9 cellular contexts compared by ENCODE assay signal in genomic region chr5:110865400-110866094, GRCh38.
A peak's percentile ranks its signal among the peaks of the same experiment; 100 is the strongest.
DNase-seq lines count a peak whose midpoint lies in the region; ATAC-seq and TF ChIP-seq lines count a peak whose summit lies in the region.
"Had no signal": no experiment of that assay in that cellular context is flagged by ENCODE, and none has a peak within 500 bp of the region (broad histone marks: within the 10 kb centered on the region; RNA-seq: fewer than 3 reads in every experiment).

No MANE protein-coding gene starts in this region.

- peak; percentile 2 for DNase-seq in activated naive CD8-positive, alpha-beta T cell treated with anti-CD3 and anti-CD28 coated beads, Interleukin-2, amount 50 U/mL, for 24 hours
- DNase-seq in activated naive CD8-positive, alpha-beta T cell treated with anti-CD3 and anti-CD28 coated beads for 36 hours, result no peak
- peak; percentile 31 for DNase-seq in RPMI7951 (ENCODE audit: low read depth)
- DNase-seq in hepatic stellate cell (ENCODE audit: low spot score), result peak; percentile 31
- DNase-seq in Peyer's patch, result no peak

- H3K36me3 ChIP-seq in Peyer's patch, result no peaks in the 10 kb centered on the region
- H3K36me3 ChIP-seq: adrenal gland had no signal

- H3K9me3 ChIP-seq in Peyer's patch, result no peaks in the 10 kb centered on the region
- H3K9me3 ChIP-seq: adrenal gland had no signal

- TF ChIP-seq POLR2A in Peyer's patch (IDR thresholded peaks at IDR 0.05), result no peak

- H3K36me3 Mint-ChIP-seq in activated naive CD8-positive, alpha-beta T cell treated with anti-CD3 and anti-CD28 coated beads, Interleukin-2, amount 50 U/mL, for 24 hours (ENCODE audit: low read depth), result no peaks in the 10 kb centered on the region
- no peaks in the 10 kb centered on the region for H3K36me3 Mint-ChIP-seq in activated naive CD8-positive, alpha-beta T cell treated with anti-CD3 and anti-CD28 coated beads for 36 hours

- H3K4me1 ChIP-seq in Peyer's patch, result no peaks in the 10 kb centered on the region
- H3K4me1 ChIP-seq: adrenal gland had no signal

- peak in 2 of 6 experiments; percentile 24 to 30 for TF ChIP-seq CTCF in Peyer's patch (IDR thresholded peaks at IDR 0.05)

- H3K4me3 Mint-ChIP-seq in activated naive CD8-positive, alpha-beta T cell treated with anti-CD3 and anti-CD28 coated beads, Interleukin-2, amount 50 U/mL, for 24 hours, result no peak overlapping the region
- H3K4me3 Mint-ChIP-seq in activated naive CD8-positive, alpha-beta T cell treated with anti-CD3 and anti-CD28 coated beads for 36 hours, result no peak overlapping the region

- no peak for ATAC-seq in activated naive CD8-positive, alpha-beta T cell treated with anti-CD3 and anti-CD28 coated beads, Interleukin-2, amount 50 U/mL, for 24 hours
- peak; percentile 72 for ATAC-seq in HG02970 (IDR thresholded peaks at IDR 0.05; ENCODE audit: low FRiP score, unreplicated experiment)
- ATAC-seq in GM21528 (IDR thresholded peaks at IDR 0.05; ENCODE audit: low FRiP score, unreplicated experiment), result no peak
- ATAC-seq in GM18858 (IDR thresholded peaks at IDR 0.05; ENCODE audit: unreplicated experiment), result no peak

- H3K4me1 Mint-ChIP-seq in activated naive CD8-positive, alpha-beta T cell treated with anti-CD3 and anti-CD28 coated beads, Interleukin-2, amount 50 U/mL, for 24 hours, result no peaks in the 10 kb centered on the region
- H3K4me1 Mint-ChIP-seq in activated naive CD8-positive, alpha-beta T cell treated with anti-CD3 and anti-CD28 coated beads for 36 hours, result no peaks in the 10 kb centered on the region

- H3K27ac ChIP-seq in Peyer's patch, result no peak overlapping the region
- H3K27ac ChIP-seq: adrenal gland had no signal

- no peaks in the 10 kb centered on the region for H3K27me3 ChIP-seq in Peyer's patch
- H3K27me3 ChIP-seq: adrenal gland had no signal

- H3K9me3 Mint-ChIP-seq in activated naive CD8-positive, alpha-beta T cell treated with anti-CD3 and anti-CD28 coated beads, Interleukin-2, amount 50 U/mL, for 24 hours, result no peaks in the 10 kb centered on the region
- no peaks in the 10 kb centered on the region for H3K9me3 Mint-ChIP-seq in activated naive CD8-positive, alpha-beta T cell treated with anti-CD3 and anti-CD28 coated beads for 36 hours

- H3K27ac Mint-ChIP-seq in activated naive CD8-positive, alpha-beta T cell treated with anti-CD3 and anti-CD28 coated beads, Interleukin-2, amount 50 U/mL, for 24 hours, result no peak overlapping the region
- H3K27ac Mint-ChIP-seq in activated naive CD8-positive, alpha-beta T cell treated with anti-CD3 and anti-CD28 coated beads for 36 hours, result no peak overlapping the region

- no peak overlapping the region for H3K4me3 ChIP-seq in Peyer's patch
- H3K4me3 ChIP-seq: adrenal gland had no signal

- H3K27me3 Mint-ChIP-seq in activated naive CD8-positive, alpha-beta T cell treated with anti-CD3 and anti-CD28 coated beads, Interleukin-2, amount 50 U/mL, for 24 hours, result no peaks in the 10 kb centered on the region
- H3K27me3 Mint-ChIP-seq in activated naive CD8-positive, alpha-beta T cell treated with anti-CD3 and anti-CD28 coated beads for 36 hours, result peaks cover 9% of the 10 kb centered on the region

Comparison
In these comparisons a context has a peak if more than half of its experiments do, and no peak if none do; other contexts are left out.
1. DNase-seq: peak in activated naive CD8-positive, alpha-beta T cell treated with anti-CD3 and anti-CD28 coated beads, Interleukin-2, amount 50 U/mL, for 24 hours (single experiment), RPMI7951 (single experiment) and hepatic stellate cell (single experiment); none in activated naive CD8-positive, alpha-beta T cell treated with anti-CD3 and anti-CD28 coated beads for 36 hours (single experiment) and Peyer's patch (0 of 3).